ENCODE assay signal across 7 cellular contexts in genomic region chr7:30505174-30505697, GRCh38.
DNase-seq lines count a peak whose midpoint lies in the region; ATAC-seq and TF ChIP-seq lines count a peak whose summit lies in the region.

No MANE protein-coding gene starts in this region.

- H3K36me3 Mint-ChIP-seq in nephron (ENCODE audit: low read depth): peaks cover 16% of the 10 kb centered on the region

- no peak for TF ChIP-seq CTCF in nephron (IDR thresholded peaks at IDR 0.05; ENCODE audit: unreplicated experiment in 3 of 3)
- TF ChIP-seq CTCF in GM20000 (IDR thresholded peaks at IDR 0.05; ENCODE audit: extremely low read depth, missing control alignments): no peak

- peaks cover 32% of the 10 kb centered on the region for H3K4me1 Mint-ChIP-seq in nephron

- peak overlapping the region; percentile 80 to 87 (median 86) for H3K4me3 Mint-ChIP-seq in nephron

- H3K27ac Mint-ChIP-seq in nephron: peak overlapping the region; percentile 52 to 79 (median 57)

- ATAC-seq in GM19467 (IDR thresholded peaks at IDR 0.05; ENCODE audit: unreplicated experiment): peak; percentile 10
- no peak for ATAC-seq in GM18498 (IDR thresholded peaks at IDR 0.05; ENCODE audit: unreplicated experiment)

- peak; percentile 58 to 66 for DNase-seq in Kasumi-1 (lab: John Stamatoyannopoulos, UW)
- no peak for DNase-seq in NCI-H345 treated with DMSO at 0.1 percent for 48 hours (lab: John Stamatoyannopoulos, UW; ENCODE audit: unreplicated experiment)
- no peak for DNase-seq in GM20000 (ENCODE audit: low spot score)

- H3K9me3 Mint-ChIP-seq in nephron: peaks cover 13% of the 10 kb centered on the region

- H3K27me3 Mint-ChIP-seq in nephron (ENCODE audit: low read depth): no peaks in the 10 kb centered on the region

- H3K27ac ChIP-seq in cingulate gyrus (ENCODE audit: low read depth, low read length): peak overlapping the region; percentile 86

Comparison
In these comparisons a context has a peak if more than half of its experiments do, and no peak if none do; other contexts are left out.
1. DNase-seq: peak in Kasumi-1 (2 of 2); none in NCI-H345 treated with DMSO at 0.1 percent for 48 hours (single experiment) and GM20000 (single experiment).